ENCODE assay signal across 33 cellular contexts in genomic region chr10:133126431-133127290, GRCh38. TPM values are rescaled to one million over a fixed set of nuclear protein-coding genes. Genes with fewer than 3 reads are reported as not detected.
A peak's percentile ranks its signal among the peaks of the same experiment; 100 is the strongest.
DNase-seq lines count a peak whose midpoint lies in the region; ATAC-seq, FAIRE-seq and TF ChIP-seq lines count a peak whose summit lies in the region.
"Had no signal": no experiment of that assay in that cellular context is flagged by ENCODE, and none has a peak within 500 bp of the region (broad histone marks: within the 10 kb centered on the region; RNA-seq: fewer than 3 reads in every experiment).

No MANE protein-coding gene starts in this region.

- H3K27ac ChIP-seq in neural progenitor cell = no peak overlapping the region
- H3K27ac ChIP-seq: esophagus squamous epithelium, KMS-11, parathyroid adenoma had no signal

- no peak overlapping the region for H3K27ac Mint-ChIP-seq in activated CD8-positive, alpha-beta T cell treated with anti-CD3 and anti-CD28 coated beads for 36 hours
- no peak overlapping the region for H3K27ac Mint-ChIP-seq in neural progenitor cell
- H3K27ac Mint-ChIP-seq: activated CD4-positive, alpha-beta T cell treated with anti-CD3 and anti-CD28 coated beads for 36 hours; activated naive CD8-positive, alpha-beta T cell; CD8-positive, alpha-beta T cell; dendritic cell treated with granulocyte-macrophage colony-stimulating factor and Interleukin-4, amounts not matched to agents 40 ng/mL and 50 ng/mL, for 4 days; GM23338; natural killer cell treated with Interleukin-12 subunit alpha and Interleukin-12 subunit beta and Interleukin-15 and Interleukin-18, amount 100 ng/mL, for 72 hours had no signal

- H4K20me1 ChIP-seq in neural progenitor cell (ENCODE audit: low read depth) = no peaks in the 10 kb centered on the region

- H3K27me3 ChIP-seq in neural progenitor cell = peaks cover 27% of the 10 kb centered on the region

- no peaks in the 10 kb centered on the region for H3K79me2 ChIP-seq in neural progenitor cell (ENCODE audit: low read depth)
- H3K79me2 ChIP-seq: parathyroid adenoma had no signal

- H3K27me3 Mint-ChIP-seq in activated CD8-positive, alpha-beta T cell treated with anti-CD3 and anti-CD28 coated beads for 36 hours = peaks cover 14% of the 10 kb centered on the region
- H3K27me3 Mint-ChIP-seq in neural progenitor cell (ENCODE audit: insufficient read depth, low read depth) = peaks cover 14% of the 10 kb centered on the region

- TF ChIP-seq POLR2A in GM12892 (IDR thresholded peaks at IDR 0.05; ENCODE audit: low read depth, low read length) = no peak

- FAIRE-seq in GM12892 (lab: Jason Lieb, UNC) = no peak
- FAIRE-seq: astrocyte, endometrium, frontal cortex, GM12878 had no signal

- H3K4me3 Mint-ChIP-seq in activated CD8-positive, alpha-beta T cell treated with anti-CD3 and anti-CD28 coated beads for 36 hours = no peak overlapping the region
- H3K4me3 Mint-ChIP-seq in neural progenitor cell = no peak overlapping the region
- H3K4me3 Mint-ChIP-seq: activated CD4-positive, alpha-beta T cell treated with anti-CD3 and anti-CD28 coated beads for 36 hours; activated naive CD8-positive, alpha-beta T cell; CD8-positive, alpha-beta T cell; dendritic cell treated with granulocyte-macrophage colony-stimulating factor and Interleukin-4, amounts not matched to agents 40 ng/mL and 50 ng/mL, for 4 days; GM23338; natural killer cell treated with Interleukin-12 subunit alpha and Interleukin-12 subunit beta and Interleukin-15 and Interleukin-18, amount 100 ng/mL, for 72 hours had no signal

- peak; percentile 11 for DNase-seq in activated CD8-positive, alpha-beta memory T cell treated with anti-CD3 and anti-CD28 coated beads, Interleukin-2, amount 50 U/mL, for 4 hours
- DNase-seq in activated CD8-positive, alpha-beta memory T cell treated with anti-CD3 and anti-CD28 coated beads for 24 hours = no peak
- DNase-seq in GM12892 (ENCODE audit: insufficient read length) (peak; percentile 24), left ventricle myocardium superior (peak; percentile 19), posterior cingulate gyrus (peak in 6 of 10 donors; percentile 5 to 81 (median 42)), hippocampal formation (lab: John Stamatoyannopoulos, UW) (no peak), neural progenitor cell (ENCODE audit: low spot score) (no peak)
- DNase-seq in activated CD8-positive, alpha-beta T cell treated with anti-CD3 and anti-CD28 coated beads for 36 hours = no peak
- DNase-seq: caudate nucleus; CD8-positive, alpha-beta T cell; DMS 273 treated with DMSO at 0.1 percent for 48 hours; EL; esophagus squamous epithelium; NCI-H1436; SHP77; stimulated activated naive CD4-positive, alpha-beta T cell treated with Interleukin-2 at 50 U/mL for 16 hours had no signal

- POLR2A ChIA-PET in activated CD8-positive, alpha-beta T cell treated with anti-CD3 and anti-CD28 coated beads for 36 hours (lab: Charles Lee) = interaction anchor here (0.6 kb wide), 1 partner anchor 27 kb away, joined by 3 read pairs; no protein-coding TSS in a partner anchor

- no peak for TF ChIP-seq CTCF in activated CD8-positive, alpha-beta T cell treated with anti-CD3 and anti-CD28 coated beads for 36 hours (IDR thresholded peaks at IDR 0.05)
- no peak for TF ChIP-seq CTCF in neural progenitor cell (IDR thresholded peaks at IDR 0.05)

- no peaks in the 10 kb centered on the region for H3K9me3 ChIP-seq in neural progenitor cell (ENCODE audit: low read depth)
- H3K9me3 ChIP-seq: esophagus squamous epithelium had no signal

- H3K4me2 ChIP-seq in neural progenitor cell = no peak overlapping the region
- H3K4me2 ChIP-seq: GM23338, KMS-11 had no signal

- no peak for ATAC-seq in left ventricle myocardium superior
- no peak for ATAC-seq in activated CD8-positive, alpha-beta T cell treated with anti-CD3 and anti-CD28 coated beads for 36 hours
- ATAC-seq: GM12878 had no signal

- intact Hi-C loops in left ventricle myocardium superior (cut with micrococcal nuclease) (no loop called here), posterior cingulate gyrus (cut with DNase I) (loop anchor here (10.0 kb wide), 1 partner anchor 292 kb away; no protein-coding TSS in a partner anchor)
- intact Hi-C loops in activated CD8-positive, alpha-beta T cell treated with anti-CD3 and anti-CD28 coated beads for 36 hours (cut with micrococcal nuclease) = no loop called here

- H3K36me3 ChIP-seq in neural progenitor cell = no peaks in the 10 kb centered on the region
- H3K36me3 ChIP-seq: esophagus squamous epithelium had no signal

- H2AFZ ChIP-seq in neural progenitor cell (replicated peaks) = no peak overlapping the region
- H2AFZ ChIP-seq: GM23338, parathyroid adenoma had no signal

- no peaks in the 10 kb centered on the region for H3K9me3 Mint-ChIP-seq in activated CD8-positive, alpha-beta T cell treated with anti-CD3 and anti-CD28 coated beads for 36 hours
- no peaks in the 10 kb centered on the region for H3K9me3 Mint-ChIP-seq in neural progenitor cell
- H3K9me3 Mint-ChIP-seq: CD8-positive, alpha-beta T cell; dendritic cell treated with granulocyte-macrophage colony-stimulating factor and Interleukin-4, amounts not matched to agents 40 ng/mL and 50 ng/mL, for 4 days; GM23338; natural killer cell treated with Interleukin-12 subunit alpha and Interleukin-12 subunit beta and Interleukin-15 and Interleukin-18, amount 100 ng/mL, for 72 hours had no signal

- H3K4me1 Mint-ChIP-seq in activated CD8-positive, alpha-beta T cell treated with anti-CD3 and anti-CD28 coated beads for 36 hours (ENCODE audit: low read depth) = peaks cover 5% of the 10 kb centered on the region
- peaks cover 5% of the 10 kb centered on the region for H3K4me1 Mint-ChIP-seq in neural progenitor cell

- no peaks in the 10 kb centered on the region for H3K4me1 ChIP-seq in neural progenitor cell
- H3K4me1 ChIP-seq: esophagus squamous epithelium, parathyroid adenoma had no signal

- no peak overlapping the region for H3K9ac ChIP-seq in neural progenitor cell
- H3K9ac ChIP-seq: KMS-11, parathyroid adenoma had no signal

- no peak overlapping the region for H3K4me3 ChIP-seq in neural progenitor cell
- H3K4me3 ChIP-seq: esophagus squamous epithelium, GM12878, GM23338 had no signal

- no peaks in the 10 kb centered on the region for H3F3A ChIP-seq in neural progenitor cell (ENCODE audit: low read depth)

- CTCF ChIA-PET in activated CD8-positive, alpha-beta T cell treated with anti-CD3 and anti-CD28 coated beads for 36 hours (lab: Charles Lee) = no interaction called here

- no peaks in the 10 kb centered on the region for H3K36me3 Mint-ChIP-seq in activated CD8-positive, alpha-beta T cell treated with anti-CD3 and anti-CD28 coated beads for 36 hours (ENCODE audit: low read depth)
- no peaks in the 10 kb centered on the region for H3K36me3 Mint-ChIP-seq in neural progenitor cell
- H3K36me3 Mint-ChIP-seq: activated naive CD8-positive, alpha-beta T cell; CD8-positive, alpha-beta T cell; natural killer cell treated with Interleukin-12 subunit alpha and Interleukin-12 subunit beta and Interleukin-15 and Interleukin-18, amount 100 ng/mL, for 72 hours had no signal

RNA-seq across cellular contexts. Expression of gene KNDC1, which starts 33.4 kb away (rescaled TPM):
- 0.04 TPM for polyA plus RNA-seq in GM12892 (2012; ENCODE audit: missing spikeins)
- 0.20 TPM for total RNA-seq in left ventricle myocardium superior
- not detected for total RNA-seq in activated CD8-positive, alpha-beta T cell treated with anti-CD3 and anti-CD28 coated beads for 36 hours
- total RNA-seq in neural progenitor cell (ENCODE audit: low replicate concordance) = 1.8 and 5.6 TPM in 2 replicates
- total RNA-seq: activated CD4-positive, alpha-beta T cell treated with anti-CD3 and anti-CD28 coated beads for 36 hours; CD8-positive, alpha-beta T cell; OCI-LY7 had no signal

RNA-seq across cellular contexts. Expression of gene ADGRA1, which starts 38.9 kb away (rescaled TPM):
- not detected for polyA plus RNA-seq in GM12892 (2012; ENCODE audit: missing spikeins)
- total RNA-seq in left ventricle myocardium superior (not detected), neural progenitor cell (ENCODE audit: low replicate concordance) (not detected in 2 replicates)
- not detected for total RNA-seq in activated CD8-positive, alpha-beta T cell treated with anti-CD3 and anti-CD28 coated beads for 36 hours
- total RNA-seq: activated CD4-positive, alpha-beta T cell treated with anti-CD3 and anti-CD28 coated beads for 36 hours; activated CD8-positive, alpha-beta memory T cell treated with anti-CD3 and anti-CD28 coated beads for 36 hours; astrocyte; CD8-positive, alpha-beta T cell; esophagus squamous epithelium; GM12878; lower leg skin; mononuclear cell; natural killer cell treated with Interleukin-12 subunit alpha and Interleukin-12 subunit beta and Interleukin-15 and Interleukin-18, amount 100 ng/mL, for 72 hours; NCI-H460; OCI-LY7; T-helper 2 cell treated with Interferon-gamma antibody and Interleukin-4, amounts not matched to agents 100 ng/mL and 5 ng/mL, for 36 hours had no signal
- polyA plus RNA-seq: GM12878 had no signal

Comparison
In these comparisons a context has a peak if more than half of its experiments do, and no peak if none do; other contexts are left out.
1. DNase-seq: peak in activated CD8-positive, alpha-beta memory T cell treated with anti-CD3 and anti-CD28 coated beads, Interleukin-2, amount 50 U/mL, for 4 hours (single experiment), GM12892 (single experiment), left ventricle myocardium superior (single experiment) and posterior cingulate gyrus (6 of 10); none in activated CD8-positive, alpha-beta memory T cell treated with anti-CD3 and anti-CD28 coated beads for 24 hours (single experiment), activated CD8-positive, alpha-beta T cell treated with anti-CD3 and anti-CD28 coated beads for 36 hours (single experiment), hippocampal formation (0 of 2) and neural progenitor cell (single experiment).